ENCODE assay signal across 1 cellular context in genomic region chr12:89648211-89648930, GRCh38.
TF ChIP-seq lines count a peak whose summit lies in the region.

No MANE protein-coding gene starts in this region.

TF ChIP-seq in K562, 482 proteins besides CTCF, POLR2A, EP300 and RAD21 (continued from another document):
- TF ChIP-seq AFF1 (IDR thresholded peaks at IDR 0.05; ENCODE audit: low read depth in 1 of 2, partially characterized antibody in 2 of 2), result no peak
- 0 out of 2 replicates have a peak, but pooled peaks have one; percentile 30 for TF ChIP-seq ZNF395 (CRISPR knock-in tag; IDR thresholded peaks at IDR 0.05)
- TF ChIP-seq TFAM (CRISPR knock-in tag; conservative IDR thresholded peaks at IDR 0.05), result no peak
- peak in 1 of 2 experiments; percentile 16; a peak in 1 of 3 replicates for TF ChIP-seq CBX3 (IDR thresholded peaks at IDR 0.05; ENCODE audit: borderline replicate concordance in 1 of 2, low read length in 2 of 2)
- TF ChIP-seq ZC3H11A (IDR thresholded peaks at IDR 0.05; ENCODE audit: low read depth, low read length), result no peak
